In genomic region chr20:36018208-36018988, GRCh38 we compare ENCODE assay signal across 1 cellular context.
TF ChIP-seq lines count a peak whose summit lies in the region.

No MANE protein-coding gene starts in this region.

TF ChIP-seq in HepG2, 621 proteins besides CTCF, POLR2A, EP300 and RAD21 (continued from another document and continues in another):
- no peak for TF ChIP-seq AHDC1 (CRISPR knock-in tag; IDR thresholded peaks at IDR 0.05; ENCODE audit: borderline replicate concordance)
- TF ChIP-seq HNF4A (CRISPR knock-in tag; IDR thresholded peaks at IDR 0.05), result no peak
- TF ChIP-seq ZNF260 (CRISPR knock-in tag; IDR thresholded peaks at IDR 0.05; ENCODE audit: borderline replicate concordance, low read depth), result no peak
- no peak for TF ChIP-seq ZBTB2 (CRISPR knock-in tag; IDR thresholded peaks at IDR 0.05; ENCODE audit: low read depth)
- no peak for TF ChIP-seq DZIP1 (CRISPR knock-in tag; IDR thresholded peaks at IDR 0.05)
- no peak for TF ChIP-seq TERF1 (CRISPR knock-in tag; IDR thresholded peaks at IDR 0.05)
- TF ChIP-seq ZNF552 (CRISPR knock-in tag; IDR thresholded peaks at IDR 0.05; ENCODE audit: borderline replicate concordance), result no peak
- TF ChIP-seq NFYC (CRISPR knock-in tag; IDR thresholded peaks at IDR 0.05), result no peak
- no peak for TF ChIP-seq HIC2 (CRISPR knock-in tag; IDR thresholded peaks at IDR 0.05; ENCODE audit: low read depth)
- TF ChIP-seq TRAFD1 (CRISPR knock-in tag; IDR thresholded peaks at IDR 0.05; ENCODE audit: borderline replicate concordance), result no peak
- peak; percentile 28; the same call in 1 of the 2 replicates for TF ChIP-seq ZNF512B (CRISPR knock-in tag; IDR thresholded peaks at IDR 0.05; ENCODE audit: borderline replicate concordance)
- TF ChIP-seq MLXIP (CRISPR knock-in tag; IDR thresholded peaks at IDR 0.05; ENCODE audit: borderline replicate concordance), result no peak
- no peak for TF ChIP-seq PRDM15 (CRISPR knock-in tag; IDR thresholded peaks at IDR 0.05)
- TF ChIP-seq SMARCE1 (IDR thresholded peaks at IDR 0.05; ENCODE audit: borderline replicate concordance), result no peak
- no peak for TF ChIP-seq HMGXB4 (CRISPR knock-in tag; IDR thresholded peaks at IDR 0.05; ENCODE audit: borderline replicate concordance in 1 of 2, low read depth in 1 of 2)
- peak; percentile 73; the same call in 1 of the 2 replicates for TF ChIP-seq MTA1 (CRISPR knock-in tag; IDR thresholded peaks at IDR 0.05; ENCODE audit: borderline replicate concordance)
